ENCODE assay signal across 8 cellular contexts in the genomic region with DNA sequence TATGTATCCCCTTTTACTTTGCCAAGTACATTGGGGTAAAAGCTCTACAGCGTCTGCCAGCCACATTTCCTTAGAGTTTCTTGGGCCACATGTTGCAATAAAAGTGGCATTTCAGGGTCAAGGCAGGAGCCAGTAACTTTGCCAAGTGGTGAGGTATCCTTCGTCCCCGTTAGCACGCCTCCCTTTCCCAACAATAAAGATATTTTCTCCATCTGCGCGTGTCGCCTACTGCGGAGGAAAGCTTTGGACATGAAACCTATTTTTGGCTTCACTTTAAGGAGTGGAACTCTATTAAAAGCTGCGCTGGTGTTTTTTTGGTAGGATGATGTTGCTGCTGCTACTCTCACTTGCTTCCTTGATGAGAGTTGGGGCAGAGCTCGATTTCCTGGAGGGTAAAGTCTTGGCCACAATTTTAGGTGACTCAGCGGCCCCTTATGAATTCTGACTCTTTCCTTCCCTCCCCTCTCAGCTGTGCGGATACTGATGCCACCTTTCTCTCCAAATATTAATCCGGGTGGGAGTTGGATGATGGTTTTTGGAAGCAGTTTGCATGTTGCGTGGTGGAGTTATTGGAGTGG. TPM values are rescaled to one million over a fixed set of nuclear protein-coding genes. Genes with fewer than 3 reads are reported as not detected.
DNase-seq lines count a peak whose midpoint lies in the region; ATAC-seq, FAIRE-seq and TF ChIP-seq lines count a peak whose summit lies in the region.

No MANE protein-coding gene starts in this region.

- H3K4me2 ChIP-seq in H1 (ENCODE audit: insufficient read depth in 1 of 2, low read depth in 2 of 2, low read length in 2 of 2): peak overlapping the region; percentile 94 to 98

- no peaks in the 10 kb centered on the region for H3K27me3 ChIP-seq in A673 (replicated peaks; ENCODE audit: insufficient read depth, low read depth, low read length, poor library complexity)
- H3K27me3 ChIP-seq in H1 (replicated peaks in 1 of 4; ENCODE audit: control insufficient read depth in 3 of 4, extremely low read depth in 1 of 4, insufficient read depth in 3 of 4, low read length in 3 of 4): no peaks in the 10 kb centered on the region
- H3K27me3 ChIP-seq in mucosa of rectum (ENCODE audit: control insufficient read depth in 2 of 2, insufficient read depth in 2 of 2, low read length in 2 of 2): no peaks in the 10 kb centered on the region
- no peaks in the 10 kb centered on the region for H3K27me3 ChIP-seq in suprapubic skin

- CTCF ChIA-PET in A673 (lab: Charles Lee): no interaction called here
- CTCF ChIA-PET in H1 (lab: Charles Lee; ENCODE audit: partially characterized antibody): interaction anchor here (0.9 kb wide), 1 partner anchor 14 kb away, joined by 3 read pairs; no protein-coding TSS in a partner anchor

- peak overlapping the region; percentile 87 for H3K27ac ChIP-seq in A673 (ENCODE audit: low read depth, low read length, poor library complexity, severe bottlenecking)
- H3K27ac ChIP-seq in H1 (ENCODE audit: low read depth, low read length): peak overlapping the region; percentile 85
- peak overlapping the region; percentile 99 for H3K27ac ChIP-seq in mucosa of rectum (ENCODE audit: low read depth in 2 of 2, low read length in 2 of 2)
- peak overlapping the region; percentile 98 for H3K27ac ChIP-seq in suprapubic skin

- peak overlapping the region; percentile 69 for H4K5ac ChIP-seq in H1 (ENCODE audit: insufficient read length, low read depth, low read length)

- no peaks in the 10 kb centered on the region for H4K20me1 ChIP-seq in H1 (replicated peaks in 1 of 2; ENCODE audit: control insufficient read depth in 1 of 2, insufficient read depth in 2 of 2, low read length in 2 of 2)

- 15% methylated on average over 14 of the region's 14 CpGs; no CpG with 5 or more reads in 1 of the 2 experiments for WGBS in H1 (ENCODE audit: extremely low coverage in 1 of 2, insufficient coverage in 1 of 2, insufficient read length in 1 of 2, insufficient replicate concordance in 2 of 2, low coverage in 1 of 2, low lambda C conversion rate in 2 of 2, missing lambda C conversion rate in 1 of 2), 2 experiments
- 4% methylated on average over 14 of the region's 14 CpGs for WGBS in suprapubic skin

- H3K4me3 ChIP-seq in A673 (ENCODE audit: low read depth, low read length, poor library complexity, severe bottlenecking) (peak overlapping the region; percentile 85), H1 (ENCODE audit: extremely low read depth in 1 of 4, insufficient read depth in 2 of 4, low read depth in 3 of 4, low read length in 4 of 4) (peak overlapping the region; percentile 77 to 95 (median 87)), mucosa of rectum (ENCODE audit: low read length in 2 of 2) (peak overlapping the region; percentile 98 to 99), suprapubic skin (peak overlapping the region; percentile 84)

- H3K4me1 ChIP-seq in A673 (ENCODE audit: insufficient read depth, low read length, poor library complexity, severe bottlenecking) (peaks cover 3% of the 10 kb centered on the region), H1 (replicated peaks in 1 of 4; ENCODE audit: control insufficient read depth in 3 of 4, insufficient read depth in 4 of 4, low read length in 3 of 4) (peaks cover 0 to 8% (median 6%) of the 10 kb centered on the region in 4 experiments; a peak in 5 of 7 replicates), mucosa of rectum (ENCODE audit: control insufficient read depth in 2 of 2, insufficient read depth in 2 of 2, low read length in 2 of 2) (peaks cover 6 to 7% of the 10 kb centered on the region in 2 donors), suprapubic skin (peaks cover 18% of the 10 kb centered on the region)

- H3K14ac ChIP-seq in H1 (ENCODE audit: insufficient read length): no peak overlapping the region

- peak overlapping the region; percentile 93; the same call in 1 of the 2 replicates for H2BK5ac ChIP-seq in H1 (ENCODE audit: low read depth, low read length)

- H3K79me2 ChIP-seq in H1 (ENCODE audit: control insufficient read depth in 1 of 2, insufficient read depth in 2 of 2, low read length in 2 of 2): peaks cover 6 to 53% of the 10 kb centered on the region in 2 experiments; a peak in 3 of 4 replicates

- DNase-seq in A673 (ENCODE audit: low spot score): peak; percentile 40
- peak; percentile 9 for DNase-seq in HPDE6-E6E7 (ENCODE audit: extremely low spot score)
- DNase-seq in H1 (ENCODE audit: low read depth in 1 of 2, low spot score in 2 of 2): no peak
- DNase-seq in suprapubic skin (ENCODE audit: low spot score in 2 of 2): no peak
- DNase-seq in NCI-H69 (lab: John Stamatoyannopoulos, UW): no peak

- H3K23me2 ChIP-seq in H1 (ENCODE audit: low read depth, low read length): peaks cover 7% of the 10 kb centered on the region

- peak overlapping the region; percentile 99; the same call in 1 of the 2 replicates for H4K8ac ChIP-seq in H1 (ENCODE audit: extremely low read depth, insufficient read depth, low read length)

- TF ChIP-seq RAD21 in H1 (IDR thresholded peaks at IDR 0.05 in 1 of 2, conservative IDR thresholded peaks at IDR 0.05 in 1 of 2; ENCODE audit: low read depth in 2 of 2, low read length in 2 of 2): no peak

- no peak for FAIRE-seq in H1 (lab: Jason Lieb, UNC)

- no peak overlapping the region; the same call in 1 of the 2 replicates for H2AK5ac ChIP-seq in H1 (ENCODE audit: low read depth, low read length)

- peak overlapping the region; percentile 61 for H4K91ac ChIP-seq in H1 (replicated peaks; ENCODE audit: insufficient read length, low read length)

- H3K56ac ChIP-seq in H1 (replicated peaks; ENCODE audit: insufficient read length, low read depth, low read length): no peak overlapping the region

- no peak overlapping the region for H3K23ac ChIP-seq in H1 (ENCODE audit: insufficient read length)

- TF ChIP-seq POLR2A in H1 (IDR thresholded peaks at IDR 0.05; ENCODE audit: control extremely low read depth in 1 of 2, low read depth in 2 of 2, low read length in 2 of 2) (no peak), suprapubic skin (IDR thresholded peaks at IDR 0.05) (no peak)

- H2BK120ac ChIP-seq in H1 (replicated peaks; ENCODE audit: low read depth, low read length): no peak overlapping the region

- H3K4ac ChIP-seq in H1 (replicated peaks; ENCODE audit: insufficient read length, low read depth, low read length): no peak overlapping the region

- H2BK20ac ChIP-seq in H1 (ENCODE audit: low read length): no peak overlapping the region

- intact Hi-C loops in A673 (cut with micrococcal nuclease; ENCODE audit: unreplicated experiment): no loop called here

- H3K79me1 ChIP-seq in H1 (ENCODE audit: low read depth, low read length): peaks cover 3% of the 10 kb centered on the region; the same call in 1 of the 2 replicates

- H3K9ac ChIP-seq in H1 (replicated peaks in 1 of 4; ENCODE audit: extremely low read depth in 1 of 4, low read depth in 3 of 4, low read length in 3 of 4) (peak overlapping the region; percentile 53 to 92 (median 90)), mucosa of rectum (ENCODE audit: low read depth in 1 of 2, low read length in 2 of 2) (peak overlapping the region; percentile 97 to 98)

- ATAC-seq in GM18868 (IDR thresholded peaks at IDR 0.05; ENCODE audit: unreplicated experiment): peak; percentile 3
- ATAC-seq in activated CD4-positive, CD25-positive, alpha-beta regulatory T cell treated with anti-CD3 and anti-CD28 coated beads, Interleukin-2, amount 50 U/mL, for 24 hours: peak; percentile 21 to 36

- POLR2A ChIA-PET in A673 (lab: Charles Lee; ENCODE audit: low non-redundant PET): interaction anchor here (0.7 kb wide), 1 partner anchor 148 kb away, joined by 4 read pairs; no protein-coding TSS in a partner anchor
- POLR2A ChIA-PET in H1 (lab: Charles Lee; ENCODE audit: partially characterized antibody): interaction anchor here (0.6 to 1.1 kb wide), 3 partner anchors 12 to 268 kb away, joined by 3 to 7 read pairs (median 3); no protein-coding TSS in a partner anchor

- no peak for TF ChIP-seq CTCF in A673 (conservative IDR thresholded peaks at IDR 0.05; ENCODE audit: low read depth, low read length)
- no peak for TF ChIP-seq CTCF in H1 (IDR thresholded peaks at IDR 0.05; ENCODE audit: control extremely low read depth in 1 of 3, insufficient read depth in 1 of 3, low read depth in 1 of 3, low read length in 3 of 3)
- no peak for TF ChIP-seq CTCF in suprapubic skin (IDR thresholded peaks at IDR 0.05)

- H2BK15ac ChIP-seq in H1 (ENCODE audit: low read length): no peak overlapping the region

- H3K36me3 ChIP-seq in A673 (ENCODE audit: insufficient read depth, low read length, poor library complexity, severe bottlenecking) (no peaks in the 10 kb centered on the region), H1 (ENCODE audit: control insufficient read depth in 2 of 4, insufficient read depth in 4 of 4, low read length in 3 of 4) (no peaks in the 10 kb centered on the region), mucosa of rectum (ENCODE audit: control insufficient read depth in 2 of 2, insufficient read depth in 2 of 2, low read length in 2 of 2) (no peaks in the 10 kb centered on the region), suprapubic skin (no peaks in the 10 kb centered on the region)

- H3K9me3 ChIP-seq in A673 (ENCODE audit: low read depth, low read length, poor library complexity, severe bottlenecking) (no peaks in the 10 kb centered on the region), H1 (ENCODE audit: insufficient read depth in 2 of 2, low read depth in 1 of 2, low read length in 1 of 2) (0 out of 4 replicates have a peak, but pooled peaks cover 0 to 2% of the 10 kb centered on the region in 2 experiments), mucosa of rectum (ENCODE audit: control insufficient read depth in 2 of 2, low read length in 2 of 2) (no peaks in the 10 kb centered on the region), suprapubic skin (no peaks in the 10 kb centered on the region)

- no peak for TF ChIP-seq EP300 in H1 (IDR thresholded peaks at IDR 0.05; ENCODE audit: borderline replicate concordance in 1 of 2, low read depth in 2 of 2, low read length in 2 of 2)
- no peak for TF ChIP-seq EP300 in suprapubic skin (IDR thresholded peaks at IDR 0.05)

- TSS peak; percentile 38 for BruUV-seq in A673 (replicated peaks; lab: Mats Ljungman, UMichigan)

- H2AFZ ChIP-seq in H1 (ENCODE audit: low read length): peak overlapping the region; percentile 86; the same call in 1 of the 2 replicates

- H3K18ac ChIP-seq in H1 (ENCODE audit: extremely low read depth, low read length): no peak overlapping the region

- peak overlapping the region; percentile 40; the same call in 1 of the 2 replicates for H2BK12ac ChIP-seq in H1 (ENCODE audit: low read depth, low read length)

RNA-seq across cellular contexts. Expression of a gene that starts 0.9 kb away (rescaled TPM):
- total RNA-seq in A673 (2021): 24.0 and 26.8 TPM in 2 replicates
- 23.1 and 23.8 TPM in 2 replicates for total RNA-seq in H1 (2021; fragmentation: NEBNext Ultra II Directional; extraction: Animal tissue kit (Norgen Biotek cat#: 25700))
- polyA plus RNA-seq in H1 (2011; rRNA removed): 6.9 and 8.6 TPM in 2 replicates
- polyA plus RNA-seq in H1 (2011; cell fraction: cytosol; rRNA removed): 10.4 TPM
- polyA plus RNA-seq in H1 (2011; cell fraction: nucleus; rRNA removed): 15.5 TPM
- 8.9 to 15.6 TPM (median 10.2 TPM) in 4 replicates for polyA plus RNA-seq in H1 (2012, experiment 1 of 2)
- 2.0 TPM for polyA plus RNA-seq in H1 (2012, experiment 2 of 2)
- 48.3 TPM for polyA plus RNA-seq in H1 (2013, experiment 1 of 2)
- polyA plus RNA-seq in H1 (2013, experiment 2 of 2): 32.3 TPM
- 26.5 and 28.0 TPM in 2 replicates for polyA minus RNA-seq in H1 (2011; rRNA and poly(A)+ RNA removed)
- polyA minus RNA-seq in H1 (2011; cell fraction: cytosol; rRNA and poly(A)+ RNA removed): 14.6 TPM
- polyA minus RNA-seq in H1 (2011; cell fraction: nucleus; rRNA and poly(A)+ RNA removed): 88.8 TPM
- total RNA-seq in suprapubic skin: 10 to 100 TPM; 19.0 to 38.1 (median 23.1) TPM

Comparison
In these comparisons a context has a peak if more than half of its experiments do, and no peak if none do; other contexts are left out.
1. DNase-seq: peak in A673 (single experiment) and HPDE6-E6E7 (single experiment); none in H1 (0 of 2), suprapubic skin (0 of 2) and NCI-H69 (single experiment).
2. Peak in every context shown above with its lines, with median percentiles within 50 percentile points of each other: H3K27ac ChIP-seq and H3K4me3 ChIP-seq.